18 cellular contexts compared by ENCODE assay signal in the genomic region with DNA sequence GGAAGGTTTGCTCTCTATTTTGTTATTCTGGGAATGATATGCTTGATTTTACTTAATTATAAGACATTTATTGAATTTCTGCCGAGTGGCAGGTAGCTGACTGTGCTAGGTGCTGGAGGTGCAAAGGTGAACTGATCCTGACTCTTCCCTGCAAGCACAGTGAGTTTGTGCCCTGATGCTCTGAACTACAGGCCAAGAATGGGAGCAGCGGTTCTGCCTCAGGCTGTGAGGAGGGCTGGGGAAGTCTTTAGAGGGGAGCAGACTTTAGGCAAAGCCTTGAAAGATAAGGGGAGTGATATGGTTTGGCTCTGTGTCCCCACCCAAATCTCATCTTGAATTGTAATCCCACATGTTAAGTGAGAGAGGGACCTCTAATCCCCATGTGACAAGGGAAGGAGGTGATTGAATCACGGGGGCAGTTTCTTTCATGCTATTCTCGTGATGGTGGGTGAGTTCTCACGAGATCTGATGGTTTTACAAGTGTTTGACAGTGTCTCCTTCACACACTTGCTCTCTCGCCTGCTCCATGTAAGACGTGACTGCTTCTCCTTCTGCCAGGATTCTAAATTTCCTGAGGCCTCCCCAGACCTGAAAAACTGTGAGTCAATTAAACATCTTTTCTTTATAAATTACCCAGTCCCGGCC.
DNase-seq lines count a peak whose midpoint lies in the region; ATAC-seq and TF ChIP-seq lines count a peak whose summit lies in the region.
"Had no signal": no experiment of that assay in that cellular context is flagged by ENCODE, and none has a peak within 500 bp of the region (broad histone marks: within the 10 kb centered on the region; RNA-seq: fewer than 3 reads in every experiment).

No MANE protein-coding gene starts in this region.

- no peak for ATAC-seq in activated CD4-positive, CD25-positive, alpha-beta regulatory T cell treated with anti-CD3 and anti-CD28 coated beads, Interleukin-2, amount 50 U/mL, for 24 hours

- H3K27me3 ChIP-seq in spleen (replicated peaks in 1 of 7): peaks cover 0 to 20% (median 0%) of the 10 kb centered on the region in 7 donors

- TF ChIP-seq CTCF in spleen (IDR thresholded peaks at IDR 0.05 in 8 of 11, conservative IDR thresholded peaks at IDR 0.05 in 3 of 11): no peak

- H3K27ac ChIP-seq in spleen: no peak overlapping the region
- H3K27ac ChIP-seq: KMS-11, PC-9, SK-N-MC had no signal

- H3K4me3 Mint-ChIP-seq in activated naive CD4-positive, alpha-beta T cell treated with anti-CD3 and anti-CD28 coated beads, Interleukin-2, amount 50 U/mL, for 24 hours: no peak overlapping the region
- H3K4me3 Mint-ChIP-seq: HFFc6 had no signal

- in situ Hi-C loops in SK-MEL-5 (cut with HindIII; ENCODE audit: low pct_unique_long_range_greater_than_20kb, low sequenced_read_pairs): no loop called here

- TF ChIP-seq POLR2A in spleen (IDR thresholded peaks at IDR 0.05): no peak

- no peaks in the 10 kb centered on the region for H3K9me3 ChIP-seq in spleen

- DNase-seq in activated naive CD4-positive, alpha-beta T cell treated with Interleukin-2 at 50 U/mL for 16 hours: no peak
- peak; percentile 26 for DNase-seq in SK-MEL-5 (ENCODE audit: low read depth, low spot score)
- DNase-seq in mesenteric fat pad (ENCODE audit: low spot score): peak; percentile 49
- peak; percentile 38 for DNase-seq in spleen
- DNase-seq in NCI-H1048 (lab: John Stamatoyannopoulos, UW): no peak
- DNase-seq in globus pallidus (ENCODE audit: low spot score): no peak
- DNase-seq: C1 segment of cervical spinal cord, DND-41, GOT3, HFFc6, NCI-H1092 treated with DMSO at 0.1 percent for 48 hours, NCI-H1694, NCI-H446 treated with DMSO at 0.1 percent for 48 hours, PC-9 had no signal

- intact Hi-C loops in spleen (cut with DNase I; ENCODE audit: low total_unique reads): no loop called here

- H3K27ac Mint-ChIP-seq in activated naive CD4-positive, alpha-beta T cell treated with anti-CD3 and anti-CD28 coated beads, Interleukin-2, amount 50 U/mL, for 24 hours: peak overlapping the region; percentile 32
- H3K27ac Mint-ChIP-seq: HFFc6 had no signal

- no peaks in the 10 kb centered on the region for H3K9me3 Mint-ChIP-seq in activated naive CD4-positive, alpha-beta T cell treated with anti-CD3 and anti-CD28 coated beads, Interleukin-2, amount 50 U/mL, for 24 hours
- H3K9me3 Mint-ChIP-seq: HFFc6 had no signal

- no peaks in the 10 kb centered on the region for H3K36me3 ChIP-seq in spleen

- 77 to 87% (median 81%) methylated on average over 8 of the region's 8 CpGs for WGBS in spleen, 5 donors

- no peaks in the 10 kb centered on the region for H3K36me3 Mint-ChIP-seq in activated naive CD4-positive, alpha-beta T cell treated with anti-CD3 and anti-CD28 coated beads, Interleukin-2, amount 50 U/mL, for 24 hours

- peaks cover 2% of the 10 kb centered on the region for H3K27me3 Mint-ChIP-seq in activated naive CD4-positive, alpha-beta T cell treated with anti-CD3 and anti-CD28 coated beads, Interleukin-2, amount 50 U/mL, for 24 hours

- no peaks in the 10 kb centered on the region for H3K4me1 Mint-ChIP-seq in activated naive CD4-positive, alpha-beta T cell treated with anti-CD3 and anti-CD28 coated beads, Interleukin-2, amount 50 U/mL, for 24 hours

- no peak overlapping the region for H3K4me3 ChIP-seq in spleen
- H3K4me3 ChIP-seq: PC-9, SK-N-MC had no signal

- H3K4me1 ChIP-seq in spleen: no peaks in the 10 kb centered on the region

Comparison
In these comparisons a context has a peak if more than half of its experiments do, and no peak if none do; other contexts are left out.
1. DNase-seq: peak in SK-MEL-5 (single experiment), mesenteric fat pad (single experiment) and spleen (single experiment); none in activated naive CD4-positive, alpha-beta T cell treated with Interleukin-2 at 50 U/mL for 16 hours (single experiment), NCI-H1048 (single experiment) and globus pallidus (single experiment).